In genomic region chr7:47149208-47149864, GRCh38 we compare ENCODE assay signal across 1 cellular context.
TF ChIP-seq lines count a peak whose summit lies in the region.

No MANE protein-coding gene starts in this region.

TF ChIP-seq in HepG2, 621 proteins besides CTCF, POLR2A, EP300 and RAD21 (continued from another document):
- TF ChIP-seq ZBTB4 (CRISPR knock-in tag; IDR thresholded peaks at IDR 0.05; ENCODE audit: borderline replicate concordance) (no peak), SCMH1 (CRISPR knock-in tag; IDR thresholded peaks at IDR 0.05; ENCODE audit: borderline replicate concordance) (no peak), ZNF7 (CRISPR knock-in tag; IDR thresholded peaks at IDR 0.05) (no peak), RBFOX2 (IDR thresholded peaks at IDR 0.05; ENCODE audit: low read depth, low read length) (no peak), CERS6 (CRISPR knock-in tag; IDR thresholded peaks at IDR 0.05) (no peak), EZH2 (conservative IDR thresholded peaks at IDR 0.05; ENCODE audit: low read depth, low read length) (no peak), MED1 (CRISPR knock-in tag; IDR thresholded peaks at IDR 0.05) (no peak), ZNF614 (CRISPR knock-in tag; IDR thresholded peaks at IDR 0.05; ENCODE audit: borderline replicate concordance) (no peak), KLF16 (CRISPR knock-in tag; IDR thresholded peaks at IDR 0.05) (no peak), ATF6 (CRISPR knock-in tag; conservative IDR thresholded peaks at IDR 0.05) (no peak)
TF ChIP-seq in HepG2: peak in this region for 0.
